ENCODE assay signal across 23 cellular contexts in the genomic region with DNA sequence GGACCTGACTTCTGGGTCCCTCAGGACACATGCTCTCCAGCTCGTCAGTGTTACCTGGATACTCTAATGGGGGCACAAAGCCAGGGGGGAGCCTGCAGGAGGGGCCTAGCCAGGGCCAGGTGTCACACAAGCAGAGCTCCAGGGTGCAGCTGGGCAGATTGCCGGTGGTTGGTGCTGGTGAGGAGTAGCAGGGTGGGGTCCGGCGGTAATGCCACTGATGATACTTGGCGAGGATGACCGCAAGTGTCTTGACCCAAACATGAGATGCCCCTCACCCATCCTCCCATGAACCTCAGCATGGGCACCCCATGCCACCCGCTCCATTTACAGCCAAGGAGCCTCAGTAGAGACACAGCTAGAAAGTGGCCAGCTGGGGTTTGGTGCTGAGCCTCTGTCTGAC.
"Had no signal": no experiment of that assay in that cellular context is flagged by ENCODE, and none has a peak within 500 bp of the region (broad histone marks: within the 10 kb centered on the region; RNA-seq: fewer than 3 reads in every experiment).

No MANE protein-coding gene starts in this region.

- H3K27me3 Mint-ChIP-seq: naive thymus-derived CD4-positive, alpha-beta T cell; stimulated activated memory B cell treated with anti-CD40 and anti-IgM and Interleukin-4, amounts not matched to agents 10 μg/mL and 1 μg/mL and 100 μg/mL, for 72 hours; stimulated activated naive CD8-positive, alpha-beta T cell treated with anti-CD3 and anti-CD28 coated beads, Interleukin-15, Interleukin-2, amounts not matched to agents 100 ng/mL and 50 ng/mL, for 24 hours had no signal

- H3K4me3 Mint-ChIP-seq: central memory CD8-positive, alpha-beta T cell; naive thymus-derived CD4-positive, alpha-beta T cell; stimulated activated memory B cell treated with anti-CD40 and anti-IgM and Interleukin-4, amounts not matched to agents 10 μg/mL and 1 μg/mL and 100 μg/mL, for 72 hours; stimulated activated naive CD8-positive, alpha-beta T cell treated with anti-CD3 and anti-CD28 coated beads, Interleukin-15, Interleukin-2, amounts not matched to agents 100 ng/mL and 50 ng/mL, for 24 hours had no signal

- H3K27ac ChIP-seq: heart left ventricle, ovary, spleen, testis, tibial nerve, upper lobe of right lung had no signal

- H3K4me3 ChIP-seq: heart left ventricle, lung, ovary, spleen, testis, tibial nerve, upper lobe of right lung had no signal

- H3K9me3 ChIP-seq: ovary, testis, upper lobe of right lung had no signal

- H3K9me3 Mint-ChIP-seq: central memory CD8-positive, alpha-beta T cell; stimulated activated naive CD8-positive, alpha-beta T cell treated with anti-CD3 and anti-CD28 coated beads, Interleukin-15, Interleukin-2, amounts not matched to agents 100 ng/mL and 50 ng/mL, for 24 hours had no signal

- DNase-seq: effector memory CD4-positive, alpha-beta T cell; hippocampal formation; kidney glomerular epithelial cell; mesendoderm; naive thymus-derived CD4-positive, alpha-beta T cell; nucleus accumbens; ovary; spleen; stimulated activated CD4-positive, alpha-beta T cell treated with anti-CD3 and anti-CD28 coated beads, Interleukin-15, amount 100 ng/mL, for 24 hours; stimulated activated CD4-positive, alpha-beta T cell treated with anti-CD3 and anti-CD28 coated beads, Interleukin-1b, Interleukin-23, amount 100 ng/mL, for 48 hours; stimulated activated CD4-positive, alpha-beta T cell treated with anti-CD3 and anti-CD28 coated beads, Interleukin-4, amount 100 ng/mL, for 24 hours; testis; upper lobe of right lung had no signal

- H3K4me1 ChIP-seq: spleen, upper lobe of right lung had no signal

- ATAC-seq: esophagus mucosa; heart left ventricle; left lobe of liver; naive thymus-derived CD4-positive, alpha-beta T cell; sciatic nerve; stimulated activated memory B cell treated with anti-CD40 and anti-IgM and Interleukin-4, amounts not matched to agents 10 μg/mL and 1 μg/mL and 100 μg/mL, for 72 hours; upper lobe of right lung had no signal

- H3K27me3 ChIP-seq: heart left ventricle, ovary, spleen, testis, tibial nerve, upper lobe of right lung had no signal

- H3K36me3 ChIP-seq: heart left ventricle, ovary, tibial nerve, upper lobe of right lung had no signal

- H3K27ac Mint-ChIP-seq: naive thymus-derived CD4-positive, alpha-beta T cell; progenitor cell of endocrine pancreas; stimulated activated memory B cell treated with anti-CD40 and anti-IgM and Interleukin-4, amounts not matched to agents 10 μg/mL and 1 μg/mL and 100 μg/mL, for 72 hours; stimulated activated naive CD8-positive, alpha-beta T cell treated with anti-CD3 and anti-CD28 coated beads, Interleukin-15, Interleukin-2, amounts not matched to agents 100 ng/mL and 50 ng/mL, for 24 hours had no signal

- H3K4me1 Mint-ChIP-seq: central memory CD8-positive, alpha-beta T cell; stimulated activated memory B cell treated with anti-CD40 and anti-IgM and Interleukin-4, amounts not matched to agents 10 μg/mL and 1 μg/mL and 100 μg/mL, for 72 hours had no signal
